In the genomic region with DNA sequence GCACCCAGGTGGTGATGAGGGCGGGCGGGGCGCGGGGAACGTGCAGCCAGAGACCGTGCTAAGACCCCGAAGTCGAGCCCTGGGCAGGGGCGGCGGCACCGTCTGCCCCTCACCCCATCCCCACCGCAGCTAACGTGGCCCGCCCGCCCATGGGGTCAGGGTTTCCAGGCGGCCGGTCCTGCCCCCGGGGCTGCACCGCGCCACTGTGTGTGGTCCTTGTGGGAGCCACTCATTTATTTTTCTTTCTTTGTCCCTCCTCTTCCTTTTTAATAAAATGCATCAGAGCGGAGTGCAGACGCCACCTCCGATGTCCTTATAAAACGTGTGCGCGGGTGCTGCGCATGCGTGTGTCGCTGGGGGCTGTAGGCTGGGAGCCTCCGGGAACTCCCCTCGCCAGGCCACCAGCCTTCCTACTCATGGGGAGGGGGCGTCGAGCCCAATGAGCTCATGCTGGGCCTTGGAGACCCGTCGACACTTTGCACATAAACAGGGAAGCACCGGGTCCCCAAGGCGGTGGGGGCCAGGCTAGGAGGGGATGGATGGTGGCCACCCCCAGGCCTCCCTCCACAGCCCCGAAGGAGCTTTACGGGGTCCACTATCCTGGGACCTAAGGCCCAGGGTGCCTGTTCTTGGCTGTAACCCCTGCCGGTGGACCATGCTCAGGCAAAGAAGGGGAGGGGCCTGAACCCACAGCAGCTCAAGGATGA, we compare ENCODE assay signal across 9 cellular contexts. TPM values are rescaled to one million over a fixed set of nuclear protein-coding genes. Genes with fewer than 3 reads are reported as not detected.
DNase-seq lines count a peak whose midpoint lies in the region; ATAC-seq and TF ChIP-seq lines count a peak whose summit lies in the region.
"Had no signal": no experiment of that assay in that cellular context is flagged by ENCODE, and none has a peak within 500 bp of the region (broad histone marks: within the 10 kb centered on the region; RNA-seq: fewer than 3 reads in every experiment).

No MANE protein-coding gene starts in this region.

- no peaks in the 10 kb centered on the region for H3K27me3 ChIP-seq in HUES64 (ENCODE audit: insufficient read depth, low read length)
- peaks cover 6% of the 10 kb centered on the region for H3K27me3 ChIP-seq in adrenal gland

- H3K4me1 ChIP-seq in HUES64 (ENCODE audit: insufficient read depth, low read length) (peaks cover 8% of the 10 kb centered on the region; the same call in 1 of the 2 replicates), adrenal gland (replicated peaks in 1 of 2) (peaks cover 0 to 8% of the 10 kb centered on the region in 2 donors)

- H3K36me3 ChIP-seq in HUES64 (ENCODE audit: insufficient read depth, low read length) (no peaks in the 10 kb centered on the region), adrenal gland (replicated peaks in 1 of 2) (no peaks in the 10 kb centered on the region)

- no peak for TF ChIP-seq POLR2A in adrenal gland (IDR thresholded peaks at IDR 0.05)

- H3K27ac ChIP-seq in HUES64 (ENCODE audit: low read depth, low read length) (no peak overlapping the region), adrenal gland (peak overlapping the region in 3 of 5 donors; percentile 63 to 90 (median 64))

- peak overlapping the region; percentile 62 for H3K4me3 ChIP-seq in HUES64 (ENCODE audit: low read length)
- H3K4me3 ChIP-seq in adrenal gland: peak overlapping the region in 1 of 4 donors; percentile 60

- H3K9me3 ChIP-seq in HUES64 (ENCODE audit: insufficient read depth, low read depth, low read length) (no peaks in the 10 kb centered on the region), adrenal gland (replicated peaks in 1 of 3) (no peaks in the 10 kb centered on the region)

- peak overlapping the region; percentile 57 for H3K9ac ChIP-seq in HUES64 (ENCODE audit: low read depth, low read length)

- peak in 5 of 7 donors; percentile 25 to 77 (median 42) for DNase-seq in adrenal gland
- peak; percentile 78 for DNase-seq in iPS-NIHi7 (ENCODE audit: extremely low spot score)
- peak; percentile 24 for DNase-seq in stimulated activated CD4-positive, alpha-beta T cell treated with anti-CD3 and anti-CD28 coated beads, Interleukin-1b, Interleukin-23, amount 100 ng/mL, for 48 hours
- no peak for DNase-seq in DMS79 (lab: John Stamatoyannopoulos, UW)
- DNase-seq in H4 (ENCODE audit: low spot score): no peak
- no peak for DNase-seq in A172 (ENCODE audit: low spot score)
- DNase-seq: NCI-H187 had no signal

- intact Hi-C loops in adrenal gland (cut with DNase I): no loop called here

- TF ChIP-seq CTCF in adrenal gland (IDR thresholded peaks at IDR 0.05): no peak

- WGBS in HUES64: 13% methylated on average over 40 of the region's 40 CpGs
- WGBS in adrenal gland, 4 donors: 21 to 36% (median 23%) methylated on average over 22 to 40 of the region's 40 CpGs

- ATAC-seq in HG03108 (IDR thresholded peaks at IDR 0.05; ENCODE audit: unreplicated experiment): no peak

RNA-seq across cellular contexts. Expression of a gene that starts 59.9 kb away (rescaled TPM):
- polyA plus RNA-seq in HUES64 (2013, experiment 1 of 2): 0.75 TPM
- 0.82 TPM for polyA plus RNA-seq in HUES64 (2013, experiment 2 of 2)
- total RNA-seq in adrenal gland: 1 to 10 TPM in 5 of 8 donors, under 1 TPM in 3; 0.42 to 2.9 (median 1.6) TPM
- 1 to 10 TPM in 1 of 3 donors, under 1 TPM in 2; 0.18 to 1.1 (median 0.64) TPM for polyA plus RNA-seq in adrenal gland
- 0.37 and 0.47 TPM in 2 replicates for total RNA-seq in H4 (2014; rRNA removed; shearing (Covaris generic))
- 23.7 and 25.8 TPM in 2 replicates for total RNA-seq in A172 (2014; rRNA removed; shearing (Covaris generic))

Comparison
In these comparisons a context has a peak if more than half of its experiments do, and no peak if none do; other contexts are left out.
1. DNase-seq: peak in adrenal gland (5 of 7), iPS-NIHi7 (single experiment) and stimulated activated CD4-positive, alpha-beta T cell treated with anti-CD3 and anti-CD28 coated beads, Interleukin-1b, Interleukin-23, amount 100 ng/mL, for 48 hours (single experiment); none in DMS79 (single experiment), H4 (single experiment) and A172 (single experiment).